In the genomic region with DNA sequence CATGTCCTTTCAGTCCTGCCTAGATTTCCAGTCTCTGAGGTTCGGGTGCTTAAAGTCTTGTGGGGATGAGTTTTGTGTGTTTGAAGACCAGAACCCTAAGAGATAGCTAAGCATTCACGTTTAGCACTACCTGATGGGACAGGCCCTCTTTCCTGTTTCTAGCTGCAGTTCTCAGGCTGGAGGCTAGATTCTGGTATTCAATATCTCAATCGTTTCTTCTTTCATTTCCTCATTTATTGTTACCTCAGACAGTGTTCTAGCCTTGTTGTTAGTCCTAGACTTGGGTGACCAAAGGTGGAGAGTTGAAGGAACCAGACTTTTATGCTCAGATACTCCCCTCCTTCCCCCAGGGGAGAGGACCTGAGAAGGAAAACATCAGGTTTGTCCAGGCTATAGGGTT, we compare ENCODE assay signal across 1 cellular context.
TF ChIP-seq lines count a peak whose summit lies in the region.

No MANE protein-coding gene starts in this region.

TF ChIP-seq in HepG2, 621 proteins besides CTCF, POLR2A, EP300 and RAD21:
- TF ChIP-seq ZNF235 (CRISPR knock-in tag; IDR thresholded peaks at IDR 0.05; ENCODE audit: borderline replicate concordance) (no peak), SNAPC5 (CRISPR knock-in tag; IDR thresholded peaks at IDR 0.05; ENCODE audit: borderline replicate concordance) (no peak), MEIS1 (CRISPR knock-in tag; IDR thresholded peaks at IDR 0.05; ENCODE audit: borderline replicate concordance) (no peak)
- TF ChIP-seq, protein P1, sequence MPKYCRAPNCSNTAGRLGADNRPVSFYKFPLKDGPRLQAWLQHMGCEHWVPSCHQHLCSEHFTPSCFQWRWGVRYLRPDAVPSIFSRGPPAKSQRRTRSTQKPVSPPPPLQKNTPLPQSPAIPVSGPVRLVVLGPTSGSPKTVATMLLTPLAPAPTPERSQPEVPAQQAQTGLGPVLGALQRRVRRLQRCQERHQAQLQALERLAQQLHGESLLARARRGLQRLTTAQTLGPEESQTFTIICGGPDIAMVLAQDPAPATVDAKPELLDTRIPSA (CRISPR knock-in tag; IDR thresholded peaks at IDR 0.05; ENCODE audit: borderline replicate concordance): 0 out of 2 replicates have a peak, but pooled peaks have one; percentile 32
